ENCODE assay signal across 20 cellular contexts in the genomic region with DNA sequence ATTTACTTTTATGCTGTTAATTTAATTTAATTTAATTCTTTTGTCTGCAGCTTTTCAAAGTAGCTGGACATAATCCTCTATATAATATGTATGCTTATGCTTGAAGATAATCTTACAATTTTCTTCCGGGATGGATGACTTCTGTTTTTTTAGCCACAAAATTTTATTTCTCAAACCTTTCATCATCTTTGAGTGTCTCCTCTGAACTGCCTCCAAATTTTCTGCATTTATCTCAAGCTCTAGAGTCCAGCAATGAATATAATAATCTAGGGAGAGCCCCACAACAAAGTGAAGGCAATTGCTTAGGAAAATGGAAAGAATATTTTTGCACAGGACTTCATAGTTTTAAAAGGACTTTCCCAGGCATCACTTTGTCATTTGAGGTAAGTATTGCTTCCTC.
"Had no signal": no experiment of that assay in that cellular context is flagged by ENCODE, and none has a peak within 500 bp of the region (broad histone marks: within the 10 kb centered on the region; RNA-seq: fewer than 3 reads in every experiment).

No MANE protein-coding gene starts in this region.

- H3K4me3 ChIP-seq: esophagus muscularis mucosa, lung, prostate gland, right atrium auricular region, stomach, thyroid gland had no signal

- H3K27ac ChIP-seq: esophagus muscularis mucosa, prostate gland, right atrium auricular region, stomach, thyroid gland had no signal

- DNase-seq: effector CD8-positive, alpha-beta T cell; head of caudate nucleus; kidney; midbrain; naive thymus-derived CD4-positive, alpha-beta T cell; nephron progenitor cell; nucleus accumbens; stimulated activated CD4-positive, alpha-beta T cell treated with anti-CD3 and anti-CD28 coated beads, Interleukin-2, amount 100 ng/mL, for 24 hours; stimulated activated CD4-positive, alpha-beta T cell treated with anti-CD3 and anti-CD28 coated beads, Interleukin-4, amount 100 ng/mL, for 24 hours; stimulated activated naive CD4-positive, alpha-beta T cell treated with Interleukin-2 at 50 U/mL for 16 hours; stomach; thyroid gland had no signal

- ATAC-seq: naive thymus-derived CD4-positive, alpha-beta T cell; sciatic nerve; stimulated activated effector memory CD8-positive, alpha-beta T cell treated with anti-CD3 and anti-CD28 coated beads, Interleukin-12 subunit alpha, Interleukin-12 subunit beta, amount 100 ng/mL, for 72 hours had no signal

- H3K4me1 ChIP-seq: prostate gland, right atrium auricular region, stomach, thyroid gland had no signal

- H3K36me3 Mint-ChIP-seq: naive thymus-derived CD4-positive, alpha-beta T cell; stimulated activated effector memory CD8-positive, alpha-beta T cell treated with anti-CD3 and anti-CD28 coated beads, Interleukin-12 subunit alpha, Interleukin-12 subunit beta, amount 100 ng/mL, for 72 hours; type B pancreatic cell had no signal

- H3K4me1 Mint-ChIP-seq: stimulated activated effector memory CD8-positive, alpha-beta T cell treated with anti-CD3 and anti-CD28 coated beads, Interleukin-12 subunit alpha, Interleukin-12 subunit beta, amount 100 ng/mL, for 72 hours had no signal

- H3K9me3 ChIP-seq: esophagus muscularis mucosa, prostate gland, right atrium auricular region, stomach, thyroid gland had no signal

- H3K27me3 ChIP-seq: esophagus muscularis mucosa, right atrium auricular region, stomach, thyroid gland had no signal

- H3K4me3 Mint-ChIP-seq: dendritic cell treated with granulocyte-macrophage colony-stimulating factor and Interleukin-4, amounts not matched to agents 40 ng/mL and 50 ng/mL, for 4 days; naive thymus-derived CD4-positive, alpha-beta T cell; nephron progenitor cell; stimulated activated effector memory CD8-positive, alpha-beta T cell treated with anti-CD3 and anti-CD28 coated beads, Interleukin-12 subunit alpha, Interleukin-12 subunit beta, amount 100 ng/mL, for 72 hours; type B pancreatic cell had no signal

- H3K27me3 Mint-ChIP-seq: dendritic cell treated with granulocyte-macrophage colony-stimulating factor and Interleukin-4, amounts not matched to agents 40 ng/mL and 50 ng/mL, for 4 days; type B pancreatic cell had no signal

- H3K9me3 Mint-ChIP-seq: dendritic cell treated with granulocyte-macrophage colony-stimulating factor and Interleukin-4, amounts not matched to agents 40 ng/mL and 50 ng/mL, for 4 days; nephron progenitor cell; type B pancreatic cell had no signal

- H3K27ac Mint-ChIP-seq: dendritic cell treated with granulocyte-macrophage colony-stimulating factor and Interleukin-4, amounts not matched to agents 40 ng/mL and 50 ng/mL, for 4 days; naive thymus-derived CD4-positive, alpha-beta T cell; nephron progenitor cell; stimulated activated effector memory CD8-positive, alpha-beta T cell treated with anti-CD3 and anti-CD28 coated beads, Interleukin-12 subunit alpha, Interleukin-12 subunit beta, amount 100 ng/mL, for 72 hours; type B pancreatic cell had no signal

- H3K36me3 ChIP-seq: esophagus muscularis mucosa, prostate gland, right atrium auricular region, stomach, thyroid gland had no signal
